13 cellular contexts compared by ENCODE assay signal in genomic region chr20:63943007-63943807, GRCh38. TPM values are rescaled to one million over a fixed set of nuclear protein-coding genes. Genes with fewer than 3 reads are reported as not detected.
DNase-seq lines count a peak whose midpoint lies in the region; ATAC-seq, FAIRE-seq and TF ChIP-seq lines count a peak whose summit lies in the region.
"Had no signal": no experiment of that assay in that cellular context is flagged by ENCODE, and none has a peak within 500 bp of the region (broad histone marks: within the 10 kb centered on the region; RNA-seq: fewer than 3 reads in every experiment).

No MANE protein-coding gene starts in this region.

- H3K4me2 ChIP-seq in endothelial cell of umbilical vein (ENCODE audit: insufficient read depth, low read length) = no peak overlapping the region

- no peak for ATAC-seq in HG03025 (IDR thresholded peaks at IDR 0.05; ENCODE audit: low FRiP score, unreplicated experiment)
- no peak for ATAC-seq in HG03565 (IDR thresholded peaks at IDR 0.05; ENCODE audit: unreplicated experiment)

- POLR2A ChIA-PET in endothelial cell of umbilical vein (lab: Charles Lee) = no interaction called here

- peaks cover 15% of the 10 kb centered on the region for H3K79me2 ChIP-seq in endothelial cell of umbilical vein (ENCODE audit: control insufficient read depth, insufficient read depth, low read length)

- H3K36me3 ChIP-seq in endothelial cell of umbilical vein (ENCODE audit: control insufficient read depth in 2 of 2, extremely low read depth in 1 of 2, insufficient read depth in 2 of 2, low read length in 2 of 2) (peaks cover 8 to 42% of the 10 kb centered on the region in 2 experiments), neutrophil (peaks cover 73% of the 10 kb centered on the region)

- CTCF ChIA-PET in endothelial cell of umbilical vein (lab: Charles Lee) = interaction anchor here (0.7 to 1.1 kb wide), 2 partner anchors 15 to 157 kb away, joined by 3 read pairs; no protein-coding TSS in a partner anchor

- H3K4me3 ChIP-seq in HL-60 (replicated peaks; ENCODE audit: insufficient read depth, low read length) (no peak overlapping the region), endothelial cell of umbilical vein (replicated peaks in 1 of 3; ENCODE audit: insufficient read depth in 1 of 3, low read depth in 1 of 3, low read length in 3 of 3) (no peak overlapping the region), neutrophil (ENCODE audit: low read depth in 1 of 2, low read length in 1 of 2) (no peak overlapping the region)
- H3K4me3 ChIP-seq: SJSA1 had no signal

- H3K9me1 ChIP-seq in endothelial cell of umbilical vein (replicated peaks; ENCODE audit: control insufficient read depth, extremely low read depth, insufficient read depth, low read length) = no peaks in the 10 kb centered on the region

- H3K27me3 ChIP-seq in HL-60 (ENCODE audit: insufficient read depth, poor library complexity, severe bottlenecking) (no peaks in the 10 kb centered on the region), endothelial cell of umbilical vein (ENCODE audit: control insufficient read depth in 2 of 2, insufficient read depth in 2 of 2, low read length in 2 of 2) (no peaks in the 10 kb centered on the region), neutrophil (no peaks in the 10 kb centered on the region)
- H3K27me3 ChIP-seq: brain microvascular endothelial cell, SJSA1 had no signal

- no TSS peak for BruUV-seq in endothelial cell of umbilical vein (replicated peaks; lab: Mats Ljungman, UMichigan)

- TF ChIP-seq POLR2A in endothelial cell of umbilical vein (IDR thresholded peaks at IDR 0.05; ENCODE audit: low read depth, low read length) = peak; percentile 20

- H3K4me1 ChIP-seq in endothelial cell of umbilical vein (ENCODE audit: control insufficient read depth, extremely low read depth, insufficient read depth, low read length) (peaks cover 17% of the 10 kb centered on the region), neutrophil (ENCODE audit: control insufficient read depth in 1 of 2, insufficient read depth in 1 of 2, low read depth in 1 of 2, low read length in 1 of 2) (peaks cover 52 to 64% of the 10 kb centered on the region in 2 experiments)
- H3K4me1 ChIP-seq: SJSA1 had no signal

- no peak for DNase-seq in HL-60 (ENCODE audit: low read depth in 1 of 2, low spot score in 1 of 2)
- DNase-seq in endothelial cell of umbilical vein (ENCODE audit: low read depth, low spot score) = no peak
- no peak for DNase-seq in HPDE6-E6E7 (ENCODE audit: extremely low spot score)
- DNase-seq in NCI-H128 (lab: John Stamatoyannopoulos, UW; ENCODE audit: unreplicated experiment) = no peak
- DNase-seq: activated CD4-positive, CD25-positive, alpha-beta regulatory T cell; brain microvascular endothelial cell; NCI-H1105 treated with DMSO at 0.1 percent for 48 hours; NCI-H510A treated with DMSO at 0.1 percent for 48 hours had no signal

- no peaks in the 10 kb centered on the region for H4K20me1 ChIP-seq in endothelial cell of umbilical vein (replicated peaks; ENCODE audit: control insufficient read depth, extremely low read depth, insufficient read depth, low read length)

- no peak overlapping the region for H3K9ac ChIP-seq in endothelial cell of umbilical vein (replicated peaks; ENCODE audit: extremely low read depth, insufficient read depth, low read length)

- intact Hi-C loops in endothelial cell of umbilical vein (cut with micrococcal nuclease) = no loop called here

- peak overlapping the region; percentile 59 for H3K27ac ChIP-seq in 22Rv1
- H3K27ac ChIP-seq in HL-60 (replicated peaks) = peak overlapping the region; percentile 44
- H3K27ac ChIP-seq in endothelial cell of umbilical vein (ENCODE audit: insufficient read depth, low read depth, low read length) = no peak overlapping the region
- peak overlapping the region; percentile 80 for H3K27ac ChIP-seq in neutrophil
- H3K27ac ChIP-seq: brain microvascular endothelial cell, SJSA1 had no signal

- TF ChIP-seq CTCF in 22Rv1 (IDR thresholded peaks at IDR 0.05) = no peak
- no peak for TF ChIP-seq CTCF in HL-60 (IDR thresholded peaks at IDR 0.05; ENCODE audit: insufficient read depth, low read length)
- TF ChIP-seq CTCF in endothelial cell of umbilical vein (IDR thresholded peaks at IDR 0.05; ENCODE audit: extremely low read depth in 1 of 2, insufficient read depth in 1 of 2, low read depth in 1 of 2, low read length in 2 of 2) = no peak
- TF ChIP-seq CTCF in neutrophil (IDR thresholded peaks at IDR 0.05) = no peak

- dilution Hi-C loops in endothelial cell of umbilical vein (cut with MboI; ENCODE audit: extremely low pct_ligation_motif_present, low sequenced_read_pairs) = no loop called here

- no peak for FAIRE-seq in endothelial cell of umbilical vein (lab: Jason Lieb, UNC)

- H3K9me3 ChIP-seq in endothelial cell of umbilical vein (replicated peaks; ENCODE audit: control insufficient read depth, insufficient read depth, low read length) = no peaks in the 10 kb centered on the region
- no peaks in the 10 kb centered on the region for H3K9me3 ChIP-seq in neutrophil
- H3K9me3 ChIP-seq: SJSA1 had no signal

- H2AFZ ChIP-seq in endothelial cell of umbilical vein (ENCODE audit: low read depth, low read length) = no peak overlapping the region

TF ChIP-seq in endothelial cell of umbilical vein, 7 proteins besides CTCF, POLR2A, EP300 and RAD21:
- TF ChIP-seq FOS (IDR thresholded peaks at IDR 0.05; ENCODE audit: borderline replicate concordance, insufficient read depth, low read length) (no peak), POLR2AphosphoS5 (IDR thresholded peaks at IDR 0.05; ENCODE audit: insufficient read depth, low read depth, low read length) (no peak), GATA2 (IDR thresholded peaks at IDR 0.05; ENCODE audit: insufficient read depth, insufficient read length, low read depth, low read length) (no peak), MYC (IDR thresholded peaks at IDR 0.05; ENCODE audit: low read depth, low read length) (no peak), EZH2 (IDR thresholded peaks at IDR 0.05; ENCODE audit: borderline replicate concordance, low read depth, low read length, severe bottlenecking) (no peak), MAX (IDR thresholded peaks at IDR 0.05; ENCODE audit: insufficient read depth, insufficient read length) (no peak), JUN (IDR thresholded peaks at IDR 0.05; ENCODE audit: borderline replicate concordance, insufficient read depth, insufficient read length, low read depth) (no peak)

RNA-seq across cellular contexts. Expression of gene UCKL1, which starts 13.0 kb away (rescaled TPM):
- 51.1 TPM in 2 replicates for total RNA-seq in endothelial cell of umbilical vein
- polyA plus RNA-seq in endothelial cell of umbilical vein = 78.8 and 113 TPM in 2 replicates
- 47.3 and 58.0 TPM in 2 replicates for polyA plus RNA-seq in endothelial cell of umbilical vein (2011; cell fraction: cytosol; rRNA removed)
- polyA plus RNA-seq in endothelial cell of umbilical vein (2011; cell fraction: nucleus; rRNA removed) = 131 and 167 TPM in 2 replicates
- polyA plus RNA-seq in endothelial cell of umbilical vein (2012) = 27.4 and 36.1 TPM in 2 replicates
- 38.5 and 50.7 TPM in 2 replicates for polyA minus RNA-seq in endothelial cell of umbilical vein
- 28.2 TPM for polyA minus RNA-seq in endothelial cell of umbilical vein (2011; cell fraction: cytosol; rRNA and poly(A)+ RNA removed)
- polyA minus RNA-seq in endothelial cell of umbilical vein (2011; cell fraction: nucleus; rRNA and poly(A)+ RNA removed) = 42.7 and 46.8 TPM in 2 replicates

RNA-seq across cellular contexts. Expression of gene ZNF512B, which starts 26.5 kb away (rescaled TPM):
- 25.9 and 30.0 TPM in 2 replicates for total RNA-seq in endothelial cell of umbilical vein
- polyA plus RNA-seq in endothelial cell of umbilical vein = 8.7 and 10.0 TPM in 2 replicates
- polyA plus RNA-seq in endothelial cell of umbilical vein (2011; cell fraction: cytosol; rRNA removed) = 8.2 and 10.6 TPM in 2 replicates
- polyA plus RNA-seq in endothelial cell of umbilical vein (2011; cell fraction: nucleus; rRNA removed) = 32.4 and 36.0 TPM in 2 replicates
- 14.1 and 17.3 TPM in 2 replicates for polyA plus RNA-seq in endothelial cell of umbilical vein (2012)
- 7.2 and 8.8 TPM in 2 replicates for polyA minus RNA-seq in endothelial cell of umbilical vein
- 4.8 TPM for polyA minus RNA-seq in endothelial cell of umbilical vein (2011; cell fraction: cytosol; rRNA and poly(A)+ RNA removed)
- polyA minus RNA-seq in endothelial cell of umbilical vein (2011; cell fraction: nucleus; rRNA and poly(A)+ RNA removed) = 6.7 and 10.1 TPM in 2 replicates

RNA-seq across cellular contexts. Expression of gene SAMD10, which starts 36.2 kb away (rescaled TPM):
- 4.7 and 5.7 TPM in 2 replicates for total RNA-seq in endothelial cell of umbilical vein
- 5.3 and 6.9 TPM in 2 replicates for polyA plus RNA-seq in endothelial cell of umbilical vein
- 2.8 and 4.4 TPM in 2 replicates for polyA plus RNA-seq in endothelial cell of umbilical vein (2011; cell fraction: cytosol; rRNA removed)
- polyA plus RNA-seq in endothelial cell of umbilical vein (2011; cell fraction: nucleus; rRNA removed) = 9.4 and 14.5 TPM in 2 replicates
- 4.0 and 6.1 TPM in 2 replicates for polyA plus RNA-seq in endothelial cell of umbilical vein (2012)
- polyA minus RNA-seq in endothelial cell of umbilical vein = 1.1 and 3.2 TPM in 2 replicates
- 4.7 TPM for polyA minus RNA-seq in endothelial cell of umbilical vein (2011; cell fraction: cytosol; rRNA and poly(A)+ RNA removed)
- 1.8 and 2.5 TPM in 2 replicates for polyA minus RNA-seq in endothelial cell of umbilical vein (2011; cell fraction: nucleus; rRNA and poly(A)+ RNA removed)

RNA-seq across cellular contexts. Expression of gene PRPF6, which starts 37.7 kb away (rescaled TPM):
- total RNA-seq in endothelial cell of umbilical vein = 64.2 and 67.4 TPM in 2 replicates
- 27.1 and 35.3 TPM in 2 replicates for polyA plus RNA-seq in endothelial cell of umbilical vein
- 47.9 and 49.4 TPM in 2 replicates for polyA plus RNA-seq in endothelial cell of umbilical vein (2011; cell fraction: cytosol; rRNA removed)
- polyA plus RNA-seq in endothelial cell of umbilical vein (2011; cell fraction: nucleus; rRNA removed) = 53.5 and 53.7 TPM in 2 replicates
- polyA plus RNA-seq in endothelial cell of umbilical vein (2012) = 54.7 and 59.8 TPM in 2 replicates
- polyA minus RNA-seq in endothelial cell of umbilical vein = 54.7 and 61.4 TPM in 2 replicates
- polyA minus RNA-seq in endothelial cell of umbilical vein (2011; cell fraction: cytosol; rRNA and poly(A)+ RNA removed) = 34.2 TPM
- polyA minus RNA-seq in endothelial cell of umbilical vein (2011; cell fraction: nucleus; rRNA and poly(A)+ RNA removed) = 20.4 and 23.1 TPM in 2 replicates

RNA-seq across cellular contexts. Expression of gene DNAJC5, which starts 48.3 kb away (rescaled TPM):
- 58.7 and 60.3 TPM in 2 replicates for total RNA-seq in endothelial cell of umbilical vein
- polyA plus RNA-seq in endothelial cell of umbilical vein = 40.1 and 44.7 TPM in 2 replicates
- 33.6 and 38.3 TPM in 2 replicates for polyA plus RNA-seq in endothelial cell of umbilical vein (2011; cell fraction: cytosol; rRNA removed)
- 37.7 and 41.4 TPM in 2 replicates for polyA plus RNA-seq in endothelial cell of umbilical vein (2011; cell fraction: nucleus; rRNA removed)
- 52.7 and 55.3 TPM in 2 replicates for polyA plus RNA-seq in endothelial cell of umbilical vein (2012)
- polyA minus RNA-seq in endothelial cell of umbilical vein = 66.9 and 75.0 TPM in 2 replicates
- polyA minus RNA-seq in endothelial cell of umbilical vein (2011; cell fraction: cytosol; rRNA and poly(A)+ RNA removed) = 27.5 TPM
- polyA minus RNA-seq in endothelial cell of umbilical vein (2011; cell fraction: nucleus; rRNA and poly(A)+ RNA removed) = 22.1 and 24.6 TPM in 2 replicates
